Comparison of ENCODE assay signal across 10 cellular contexts in genomic region chr14:105700622-105701288, GRCh38.
DNase-seq lines count a peak whose midpoint lies in the region; ATAC-seq, FAIRE-seq and TF ChIP-seq lines count a peak whose summit lies in the region.
"Had no signal": no experiment of that assay in that cellular context is flagged by ENCODE, and none has a peak within 500 bp of the region (broad histone marks: within the 10 kb centered on the region; RNA-seq: fewer than 3 reads in every experiment).

No MANE protein-coding gene starts in this region.

- no peak overlapping the region for H3K4me3 Mint-ChIP-seq in activated naive CD8-positive, alpha-beta T cell treated with anti-CD3 and anti-CD28 coated beads for 36 hours
- H3K4me3 Mint-ChIP-seq: naive thymus-derived CD4-positive, alpha-beta T cell had no signal

- H3K36me3 Mint-ChIP-seq in activated naive CD8-positive, alpha-beta T cell treated with anti-CD3 and anti-CD28 coated beads for 36 hours: no peaks in the 10 kb centered on the region
- H3K36me3 Mint-ChIP-seq: naive thymus-derived CD4-positive, alpha-beta T cell had no signal

- no peaks in the 10 kb centered on the region for H3K9me3 Mint-ChIP-seq in activated naive CD8-positive, alpha-beta T cell treated with anti-CD3 and anti-CD28 coated beads for 36 hours
- H3K9me3 Mint-ChIP-seq: naive thymus-derived CD4-positive, alpha-beta T cell had no signal

- TF ChIP-seq POLR2A in GM12891 (IDR thresholded peaks at IDR 0.05; ENCODE audit: low read depth, low read length): no peak

- no peaks in the 10 kb centered on the region for H3K4me1 Mint-ChIP-seq in activated naive CD8-positive, alpha-beta T cell treated with anti-CD3 and anti-CD28 coated beads for 36 hours

- H3K27me3 Mint-ChIP-seq in activated naive CD8-positive, alpha-beta T cell treated with anti-CD3 and anti-CD28 coated beads for 36 hours: no peaks in the 10 kb centered on the region

- ATAC-seq in GM19395 (IDR thresholded peaks at IDR 0.05; ENCODE audit: unreplicated experiment) (peak; percentile 46), HG03135 (IDR thresholded peaks at IDR 0.05; ENCODE audit: unreplicated experiment) (peak; percentile 43), GM18519 (IDR thresholded peaks at IDR 0.05; ENCODE audit: low FRiP score, unreplicated experiment) (no peak)

- FAIRE-seq in GM12891 (lab: Jason Lieb, UNC): peak; percentile 96
- FAIRE-seq: bronchial epithelial cell had no signal

- H3K27ac Mint-ChIP-seq in activated naive CD8-positive, alpha-beta T cell treated with anti-CD3 and anti-CD28 coated beads for 36 hours: peak overlapping the region; percentile 28
- H3K27ac Mint-ChIP-seq: naive thymus-derived CD4-positive, alpha-beta T cell had no signal

- DNase-seq in GM12891 (ENCODE audit: insufficient read length, low spot score): no peak
- DNase-seq in activated naive CD8-positive, alpha-beta T cell treated with anti-CD3 and anti-CD28 coated beads for 36 hours: no peak
- DNase-seq in anterior cingulate cortex (lab: John Stamatoyannopoulos, UW): no peak
- DNase-seq in kidney tubule cell (ENCODE audit: low spot score): no peak
- no peak for DNase-seq in activated CD4-positive, alpha-beta T cell treated with anti-CD3 and anti-CD28 coated beads, Interleukin-2, amount 50 U/mL, for 48 hours

TF ChIP-seq in GM12891, 5 proteins besides CTCF, POLR2A, EP300 and RAD21:
- TF ChIP-seq SPI1 (IDR thresholded peaks at IDR 0.05; ENCODE audit: low read depth, low read length) (no peak), PAX5 (IDR thresholded peaks at IDR 0.05; ENCODE audit: insufficient read depth, low read length, severe bottlenecking) (no peak), POU2F2 (IDR thresholded peaks at IDR 0.05; ENCODE audit: low read depth, low read length) (no peak), POLR2AphosphoS5 (IDR thresholded peaks at IDR 0.05; ENCODE audit: low read depth, low read length) (no peak), TAF1 (IDR thresholded peaks at IDR 0.05; ENCODE audit: low read depth, low read length) (no peak)
